In the genomic region with DNA sequence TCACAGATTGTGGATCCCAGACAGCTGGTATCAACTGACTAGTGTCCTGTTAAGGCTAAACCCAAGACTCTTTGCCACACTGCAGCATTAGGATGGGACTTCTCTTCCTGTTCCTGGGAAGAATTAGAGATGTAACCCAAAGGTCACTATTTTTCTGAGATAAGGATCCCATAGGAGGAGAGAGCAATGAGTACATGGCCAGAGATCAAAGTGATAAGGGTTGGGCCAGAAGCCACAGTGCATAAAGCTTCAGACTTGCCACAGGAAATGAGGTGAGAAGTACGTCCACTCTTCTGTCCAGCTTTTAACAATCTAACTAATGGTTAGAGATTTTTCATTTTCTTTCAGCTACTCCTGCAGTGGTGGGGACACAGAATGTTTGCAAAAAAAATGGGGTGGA, we compare ENCODE assay signal across 33 cellular contexts. TPM values are rescaled to one million over a fixed set of nuclear protein-coding genes. Genes with fewer than 3 reads are reported as not detected.
"Had no signal": no experiment of that assay in that cellular context is flagged by ENCODE, and none has a peak within 500 bp of the region (broad histone marks: within the 10 kb centered on the region; RNA-seq: fewer than 3 reads in every experiment).

HSD3B1 (plus strand) TSS at position 270 of the 400 bp plus-strand sequence. CDS start 267 bp downstream, outside the sequence.

- ATAC-seq: activated CD8-positive, alpha-beta T cell treated with anti-CD3 and anti-CD28 coated beads for 36 hours; activated naive CD8-positive, alpha-beta T cell treated with anti-CD3 and anti-CD28 coated beads, Interleukin-2, amount 50 U/mL, for 24 hours; activated T-cell treated with anti-CD3 and anti-CD28 coated beads, Interleukin-2, amount 50 U/mL, for 4 hours; gastroesophageal sphincter; left cardiac atrium; naive thymus-derived CD4-positive, alpha-beta T cell; stimulated activated effector memory CD8-positive, alpha-beta T cell treated with anti-CD3 and anti-CD28 coated beads, Interleukin-12 subunit alpha, Interleukin-12 subunit beta, amount 100 ng/mL, for 72 hours; WTC11 had no signal

- H3K4me3 Mint-ChIP-seq: activated CD4-positive, alpha-beta T cell treated with anti-CD3 and anti-CD28 coated beads, Interleukin-2, amount 10 ng/mL, durations not matched to agents 7 days and 5 days; activated CD8-positive, alpha-beta T cell treated with anti-CD3 and anti-CD28 coated beads for 36 hours; activated naive CD4-positive, alpha-beta T cell treated with anti-CD3 and anti-CD28 coated beads, Interleukin-2, amount 50 U/mL, for 24 hours; activated naive CD8-positive, alpha-beta T cell treated with anti-CD3 and anti-CD28 coated beads, Interleukin-2, amount 50 U/mL, for 24 hours; activated T-cell treated with anti-CD3 and anti-CD28 coated beads, Interleukin-2, amount 50 U/mL, for 4 hours; mesothelial cell of epicardium; naive thymus-derived CD4-positive, alpha-beta T cell; stimulated activated effector memory CD8-positive, alpha-beta T cell treated with anti-CD3 and anti-CD28 coated beads, Interleukin-12 subunit alpha, Interleukin-12 subunit beta, amount 100 ng/mL, for 72 hours; stimulated activated naive CD8-positive, alpha-beta T cell treated with anti-CD3 and anti-CD28 coated beads, Interleukin-15, Interleukin-2, amounts not matched to agents 100 ng/mL and 50 ng/mL, for 24 hours; type B pancreatic cell; WTC11 had no signal

- FAIRE-seq: endothelial cell of umbilical vein, keratinocyte had no signal

- DNase-seq: activated CD4-positive, alpha-beta T cell treated with anti-CD3 and anti-CD28 coated beads for 1 hour; activated CD4-positive, alpha-beta T cell treated with anti-CD3 and anti-CD28 coated beads, Interleukin-2, amount 10 ng/mL, durations not matched to agents 7 days and 5 days; activated CD8-positive, alpha-beta T cell treated with anti-CD3 and anti-CD28 coated beads for 36 hours; activated naive CD8-positive, alpha-beta T cell treated with anti-CD3 and anti-CD28 coated beads, Interleukin-2, amount 50 U/mL, for 24 hours; activated T-cell treated with anti-CD3 and anti-CD28 coated beads, Interleukin-2, amount 50 U/mL, for 4 hours; amygdala; central memory CD4-positive, alpha-beta T cell; hippocampal formation; left cardiac atrium; naive thymus-derived CD4-positive, alpha-beta T cell; ovary; right lobe of liver; stimulated activated CD4-positive, alpha-beta T cell treated with anti-CD3 and anti-CD28 coated beads, Interleukin-12 subunit alpha, Interleukin-12 subunit beta, amount 100 ng/mL, for 4 hours; stimulated activated CD4-positive, alpha-beta T cell treated with anti-CD3 and anti-CD28 coated beads, Interleukin-4, amount 100 ng/mL, for 24 hours; uterus had no signal

- H3K4me1 Mint-ChIP-seq: activated CD4-positive, alpha-beta T cell treated with anti-CD3 and anti-CD28 coated beads, Interleukin-2, amount 10 ng/mL, durations not matched to agents 7 days and 5 days; activated naive CD4-positive, alpha-beta T cell treated with anti-CD3 and anti-CD28 coated beads, Interleukin-2, amount 50 U/mL, for 24 hours; activated naive CD8-positive, alpha-beta T cell treated with anti-CD3 and anti-CD28 coated beads, Interleukin-2, amount 50 U/mL, for 24 hours; stimulated activated effector memory CD8-positive, alpha-beta T cell treated with anti-CD3 and anti-CD28 coated beads, Interleukin-12 subunit alpha, Interleukin-12 subunit beta, amount 100 ng/mL, for 72 hours; WTC11 had no signal

- H3K9me3 ChIP-seq: gastroesophageal sphincter, ovary, right lobe of liver, thoracic aorta, uterus had no signal

- H3K27me3 Mint-ChIP-seq: activated CD4-positive, alpha-beta T cell treated with anti-CD3 and anti-CD28 coated beads, Interleukin-2, amount 10 ng/mL, durations not matched to agents 7 days and 5 days had no signal

- H3K27me3 ChIP-seq: gastroesophageal sphincter, ovary, right lobe of liver, uterus had no signal

- H3K36me3 Mint-ChIP-seq: activated naive CD4-positive, alpha-beta T cell treated with anti-CD3 and anti-CD28 coated beads, Interleukin-2, amount 50 U/mL, for 24 hours; naive thymus-derived CD4-positive, alpha-beta T cell; stimulated activated effector memory CD8-positive, alpha-beta T cell treated with anti-CD3 and anti-CD28 coated beads, Interleukin-12 subunit alpha, Interleukin-12 subunit beta, amount 100 ng/mL, for 72 hours; type B pancreatic cell; WTC11 had no signal

- H3K9me3 Mint-ChIP-seq: activated CD4-positive, alpha-beta T cell treated with anti-CD3 and anti-CD28 coated beads, Interleukin-2, amount 10 ng/mL, durations not matched to agents 7 days and 5 days; activated naive CD8-positive, alpha-beta T cell treated with anti-CD3 and anti-CD28 coated beads, Interleukin-2, amount 50 U/mL, for 24 hours; activated T-cell treated with anti-CD3 and anti-CD28 coated beads, Interleukin-2, amount 50 U/mL, for 4 hours; activated T-helper 2 cell treated with anti-CD3 and anti-CD28 coated beads, Interferon-gamma antibody, Interleukin-2, Interleukin-4, amounts not matched to agents 10 μg/mL and 5 μg/mL and 100 μg/mL, durations not matched to agents 14 hours and 24 hours and 36 hours; stimulated activated naive CD8-positive, alpha-beta T cell treated with anti-CD3 and anti-CD28 coated beads, Interleukin-15, Interleukin-2, amounts not matched to agents 100 ng/mL and 50 ng/mL, for 24 hours; type B pancreatic cell had no signal

- H3K4me3 ChIP-seq: gastroesophageal sphincter, ovary, right lobe of liver, thoracic aorta, uterus had no signal

- H3K27ac Mint-ChIP-seq: activated CD4-positive, alpha-beta T cell treated with anti-CD3 and anti-CD28 coated beads, Interleukin-2, amount 10 ng/mL, durations not matched to agents 7 days and 5 days; activated CD8-positive, alpha-beta T cell treated with anti-CD3 and anti-CD28 coated beads for 36 hours; activated naive CD4-positive, alpha-beta T cell treated with anti-CD3 and anti-CD28 coated beads, Interleukin-2, amount 50 U/mL, for 24 hours; activated naive CD8-positive, alpha-beta T cell treated with anti-CD3 and anti-CD28 coated beads, Interleukin-2, amount 50 U/mL, for 24 hours; activated T-helper 2 cell treated with anti-CD3 and anti-CD28 coated beads, Interferon-gamma antibody, Interleukin-2, Interleukin-4, amounts not matched to agents 10 μg/mL and 5 μg/mL and 100 μg/mL, durations not matched to agents 14 hours and 24 hours and 36 hours; mesothelial cell of epicardium; naive thymus-derived CD4-positive, alpha-beta T cell; progenitor cell of endocrine pancreas; stimulated activated effector memory CD8-positive, alpha-beta T cell treated with anti-CD3 and anti-CD28 coated beads, Interleukin-12 subunit alpha, Interleukin-12 subunit beta, amount 100 ng/mL, for 72 hours; stimulated activated naive CD8-positive, alpha-beta T cell treated with anti-CD3 and anti-CD28 coated beads, Interleukin-15, Interleukin-2, amounts not matched to agents 100 ng/mL and 50 ng/mL, for 24 hours; type B pancreatic cell; WTC11 had no signal

- H3K27ac ChIP-seq: gastroesophageal sphincter, ovary, right lobe of liver, thoracic aorta, uterus had no signal

- H3K36me3 ChIP-seq: gastroesophageal sphincter, ovary, right lobe of liver, thoracic aorta, uterus had no signal

- H3K4me1 ChIP-seq: gastroesophageal sphincter, right lobe of liver, uterus had no signal

RNA-seq across cellular contexts. Expression of gene HSD3B1, which starts in this region (rescaled TPM):
- total RNA-seq: activated CD4-positive, alpha-beta T cell treated with anti-CD3 and anti-CD28 coated beads, Interleukin-2, amount 10 ng/mL, durations not matched to agents 7 days and 5 days; activated CD8-positive, alpha-beta T cell treated with anti-CD3 and anti-CD28 coated beads for 36 hours; activated T-cell treated with anti-CD3 and anti-CD28 coated beads, Interleukin-2, amount 50 U/mL, for 4 hours; activated T-helper 2 cell treated with anti-CD3 and anti-CD28 coated beads, Interferon-gamma antibody, Interleukin-2, Interleukin-4, amounts not matched to agents 10 μg/mL and 5 μg/mL and 100 μg/mL, durations not matched to agents 14 hours and 24 hours and 36 hours; endothelial cell of umbilical vein; fibroblast of lung; gastroesophageal sphincter; left cardiac atrium; mesothelial cell of epicardium; naive thymus-derived CD4-positive, alpha-beta T cell; ovary; progenitor cell of endocrine pancreas; renal cortical epithelial cell; skeletal muscle tissue; thoracic aorta; uterus; WTC11 had no signal
- polyA plus RNA-seq: endothelial cell of umbilical vein; esophagus; fibroblast of lung; liver; naive thymus-derived CD4-positive, alpha-beta T cell; neural cell had no signal
